ENCODE assay signal across 17 cellular contexts in the genomic region with DNA sequence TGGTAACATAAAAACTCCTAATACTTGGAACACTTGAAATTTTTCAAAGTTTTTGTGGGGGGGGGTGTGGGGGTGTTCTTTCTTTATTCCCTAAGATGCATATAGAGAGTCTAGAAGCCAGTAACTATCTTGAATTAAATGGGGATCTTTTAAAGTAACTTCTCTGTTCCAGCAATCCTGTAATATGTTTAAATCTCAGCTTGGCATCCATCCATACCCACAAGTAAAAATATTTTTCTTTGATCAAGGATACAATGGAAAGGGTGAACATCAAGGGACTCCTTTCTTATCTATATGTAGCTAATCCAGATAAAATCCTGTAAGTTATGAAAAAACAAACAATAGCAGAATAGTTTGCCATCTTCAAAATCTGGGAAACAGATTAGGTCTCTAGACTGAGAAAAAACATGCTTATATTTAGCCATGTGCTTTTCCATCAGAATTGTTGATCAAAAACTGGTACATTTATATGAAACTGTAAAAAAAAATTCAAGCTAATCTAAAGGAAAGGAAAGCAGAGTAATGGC.
DNase-seq lines count a peak whose midpoint lies in the region; ATAC-seq and TF ChIP-seq lines count a peak whose summit lies in the region.
"Had no signal": no experiment of that assay in that cellular context is flagged by ENCODE, and none has a peak within 500 bp of the region (broad histone marks: within the 10 kb centered on the region; RNA-seq: fewer than 3 reads in every experiment).

No MANE protein-coding gene starts in this region.

- H3K4me1 Mint-ChIP-seq in MCF 10A (ENCODE audit: insufficient read depth, unreplicated experiment): peaks cover 30% of the 10 kb centered on the region
- no peaks in the 10 kb centered on the region for H3K4me1 Mint-ChIP-seq in activated CD4-positive, alpha-beta T cell treated with anti-CD3 and anti-CD28 coated beads, Interleukin-2, amount 10 ng/mL, durations not matched to agents 24 days and 14 days

- BruUV-seq in MCF 10A (replicated peaks; lab: Mats Ljungman, UMichigan): no TSS peak

- H3K4me1 ChIP-seq in breast epithelium (no peaks in the 10 kb centered on the region), fibroblast of lung (ENCODE audit: control insufficient read depth, extremely low read depth, insufficient read depth, low read length) (peaks cover 7% of the 10 kb centered on the region), osteoblast (ENCODE audit: insufficient read depth, low read length) (peaks cover 11% of the 10 kb centered on the region)
- H3K4me1 ChIP-seq: BLaER1 had no signal

- intact Hi-C loops in MCF 10A (cut with micrococcal nuclease): no loop called here
- intact Hi-C loops in breast epithelium (cut with DNase I; ENCODE audit: low total_unique reads): no loop called here
- intact Hi-C loops in activated CD4-positive, alpha-beta T cell treated with anti-CD3 and anti-CD28 coated beads, Interleukin-2, amount 10 ng/mL, durations not matched to agents 24 days and 14 days (cut with micrococcal nuclease): no loop called here

- no peak overlapping the region for H3K4me3 ChIP-seq in breast epithelium
- no peak overlapping the region for H3K4me3 ChIP-seq in fibroblast of lung (replicated peaks in 1 of 4; ENCODE audit: control extremely low read depth in 1 of 4, insufficient read depth in 1 of 4, low read depth in 3 of 4, low read length in 4 of 4)
- no peak overlapping the region for H3K4me3 ChIP-seq in osteoblast (ENCODE audit: insufficient read depth, low read length)
- H3K4me3 ChIP-seq: BLaER1 had no signal

- peak overlapping the region; percentile 60 for H3K27ac Mint-ChIP-seq in MCF 10A (ENCODE audit: low read depth, unreplicated experiment)
- no peak overlapping the region for H3K27ac Mint-ChIP-seq in activated CD4-positive, alpha-beta T cell treated with anti-CD3 and anti-CD28 coated beads, Interleukin-2, amount 10 ng/mL, durations not matched to agents 24 days and 14 days

- H3K79me2 ChIP-seq in fibroblast of lung (ENCODE audit: control insufficient read depth, insufficient read depth, low read length) (no peaks in the 10 kb centered on the region), osteoblast (ENCODE audit: insufficient read depth, low read length) (no peaks in the 10 kb centered on the region)

- H3K36me3 ChIP-seq in breast epithelium: no peaks in the 10 kb centered on the region
- H3K36me3 ChIP-seq in fibroblast of lung (ENCODE audit: control insufficient read depth, insufficient read depth, low read length): no peaks in the 10 kb centered on the region
- no peaks in the 10 kb centered on the region for H3K36me3 ChIP-seq in osteoblast (ENCODE audit: insufficient read depth, low read length)
- H3K36me3 ChIP-seq: BLaER1 had no signal

- H4K20me1 ChIP-seq in fibroblast of lung (ENCODE audit: control insufficient read depth, extremely low read depth, insufficient read depth, low read length) (no peaks in the 10 kb centered on the region), osteoblast (ENCODE audit: insufficient read depth, low read length) (no peaks in the 10 kb centered on the region)
- H4K20me1 ChIP-seq: BLaER1 had no signal

- H3K27ac ChIP-seq in breast epithelium: no peak overlapping the region
- no peak overlapping the region for H3K27ac ChIP-seq in fibroblast of lung (ENCODE audit: insufficient read depth, low read length)
- peak overlapping the region; percentile 90 for H3K27ac ChIP-seq in osteoblast (ENCODE audit: low read depth, low read length)
- H3K27ac ChIP-seq: 22Rv1, BLaER1 had no signal

- no peak overlapping the region for H3K4me2 ChIP-seq in fibroblast of lung (ENCODE audit: extremely low read depth, insufficient read depth, low read length)
- H3K4me2 ChIP-seq in osteoblast (ENCODE audit: insufficient read depth, low read length): no peak overlapping the region
- H3K4me2 ChIP-seq: BLaER1 had no signal

- POLR2A ChIA-PET in MCF 10A (lab: Yijun Ruan, JAX): interaction anchor here (0.9 to 2.7 kb wide), 2 partner anchors 37 to 39 kb away, joined by 3 to 15 read pairs; no protein-coding TSS in a partner anchor

- no peak overlapping the region for H3K4me3 Mint-ChIP-seq in MCF 10A (ENCODE audit: unreplicated experiment)
- H3K4me3 Mint-ChIP-seq in activated CD4-positive, alpha-beta T cell treated with anti-CD3 and anti-CD28 coated beads, Interleukin-2, amount 10 ng/mL, durations not matched to agents 24 days and 14 days: no peak overlapping the region

- no peaks in the 10 kb centered on the region for H3K36me3 Mint-ChIP-seq in MCF 10A (ENCODE audit: insufficient read depth, unreplicated experiment)
- H3K36me3 Mint-ChIP-seq in activated CD4-positive, alpha-beta T cell treated with anti-CD3 and anti-CD28 coated beads, Interleukin-2, amount 10 ng/mL, durations not matched to agents 24 days and 14 days (ENCODE audit: low read depth): no peaks in the 10 kb centered on the region

- H3K27me3 ChIP-seq in breast epithelium: no peaks in the 10 kb centered on the region
- no peaks in the 10 kb centered on the region for H3K27me3 ChIP-seq in fibroblast of lung (ENCODE audit: control insufficient read depth, insufficient read depth, low read length)
- no peaks in the 10 kb centered on the region for H3K27me3 ChIP-seq in osteoblast (ENCODE audit: insufficient read depth, low read length)
- H3K27me3 ChIP-seq: BLaER1 had no signal

- H3K9me3 ChIP-seq in breast epithelium (no peaks in the 10 kb centered on the region), fibroblast of lung (ENCODE audit: control insufficient read depth, insufficient read depth, low read depth, low read length) (no peaks in the 10 kb centered on the region), osteoblast (ENCODE audit: low read depth, low read length) (no peaks in the 10 kb centered on the region)
- H3K9me3 ChIP-seq: BLaER1 had no signal

- H2AFZ ChIP-seq in fibroblast of lung (ENCODE audit: low read length) (no peak overlapping the region), osteoblast (ENCODE audit: low read length) (no peak overlapping the region)

- no peak for TF ChIP-seq CTCF in MCF 10A (IDR thresholded peaks at IDR 0.05; ENCODE audit: unreplicated experiment)
- TF ChIP-seq CTCF in breast epithelium (IDR thresholded peaks at IDR 0.05): no peak
- TF ChIP-seq CTCF in fibroblast of lung (conservative IDR thresholded peaks at IDR 0.05 in 1 of 2, IDR thresholded peaks at IDR 0.05 in 1 of 2; ENCODE audit: low read depth in 1 of 2, low read length in 2 of 2): no peak
- no peak for TF ChIP-seq CTCF in osteoblast (IDR thresholded peaks at IDR 0.05; ENCODE audit: extremely low read depth, low read depth, low read length)

- CTCF ChIA-PET in MCF 10A (lab: Yijun Ruan, JAX): interaction anchor here (0.6 kb wide), 1 partner anchor 897 kb away, joined by 4 read pairs; no protein-coding TSS in a partner anchor

- DNase-seq in MCF 10A (ENCODE audit: unreplicated experiment) (no peak), breast epithelium (ENCODE audit: low spot score in 2 of 2) (no peak), fibroblast of lung (ENCODE audit: low read depth in 2 of 2) (peak; percentile 42 to 46), osteoblast (ENCODE audit: insufficient read length, low spot score, missing footprints) (no peak), T1000 (lab: John Stamatoyannopoulos, UW) (no peak), activated T-cell treated with anti-CD3 and anti-CD28 coated beads for 4 hours (no peak)
- DNase-seq in activated CD4-positive, alpha-beta T cell treated with anti-CD3 and anti-CD28 coated beads, Interleukin-2, amount 10 ng/mL, durations not matched to agents 24 days and 14 days: no peak
- DNase-seq: H7, MM.1S, NCI-H1930, NCI-H2171, NCI-H82, SIG-M5 had no signal

- no peak for ATAC-seq in GM21529 (IDR thresholded peaks at IDR 0.05; ENCODE audit: unreplicated experiment)
- ATAC-seq: HepG2 had no signal

- H3K27me3 Mint-ChIP-seq in MCF 10A (ENCODE audit: insufficient read depth, unreplicated experiment): no peaks in the 10 kb centered on the region
- no peaks in the 10 kb centered on the region for H3K27me3 Mint-ChIP-seq in activated CD4-positive, alpha-beta T cell treated with anti-CD3 and anti-CD28 coated beads, Interleukin-2, amount 10 ng/mL, durations not matched to agents 24 days and 14 days

- no peak overlapping the region for H3K9ac ChIP-seq in fibroblast of lung (ENCODE audit: insufficient read depth, low read length)
- H3K9ac ChIP-seq: BLaER1 had no signal

- peaks cover 2% of the 10 kb centered on the region for H3K9me3 Mint-ChIP-seq in MCF 10A (ENCODE audit: unreplicated experiment)
- H3K9me3 Mint-ChIP-seq in activated CD4-positive, alpha-beta T cell treated with anti-CD3 and anti-CD28 coated beads, Interleukin-2, amount 10 ng/mL, durations not matched to agents 24 days and 14 days: no peaks in the 10 kb centered on the region

- TF ChIP-seq POLR2A in breast epithelium (IDR thresholded peaks at IDR 0.05): no peak

Comparison
In these comparisons a context has a peak if more than half of its experiments do, and no peak if none do; other contexts are left out.
1. DNase-seq: peak in fibroblast of lung (2 of 2); none in MCF 10A (single experiment), breast epithelium (0 of 2), osteoblast (single experiment), T1000 (single experiment), activated T-cell treated with anti-CD3 and anti-CD28 coated beads for 4 hours (single experiment) and activated CD4-positive, alpha-beta T cell treated with anti-CD3 and anti-CD28 coated beads, Interleukin-2, amount 10 ng/mL, durations not matched to agents 24 days and 14 days (single experiment).